ENCODE assay signal across 1 cellular context in the genomic region with DNA sequence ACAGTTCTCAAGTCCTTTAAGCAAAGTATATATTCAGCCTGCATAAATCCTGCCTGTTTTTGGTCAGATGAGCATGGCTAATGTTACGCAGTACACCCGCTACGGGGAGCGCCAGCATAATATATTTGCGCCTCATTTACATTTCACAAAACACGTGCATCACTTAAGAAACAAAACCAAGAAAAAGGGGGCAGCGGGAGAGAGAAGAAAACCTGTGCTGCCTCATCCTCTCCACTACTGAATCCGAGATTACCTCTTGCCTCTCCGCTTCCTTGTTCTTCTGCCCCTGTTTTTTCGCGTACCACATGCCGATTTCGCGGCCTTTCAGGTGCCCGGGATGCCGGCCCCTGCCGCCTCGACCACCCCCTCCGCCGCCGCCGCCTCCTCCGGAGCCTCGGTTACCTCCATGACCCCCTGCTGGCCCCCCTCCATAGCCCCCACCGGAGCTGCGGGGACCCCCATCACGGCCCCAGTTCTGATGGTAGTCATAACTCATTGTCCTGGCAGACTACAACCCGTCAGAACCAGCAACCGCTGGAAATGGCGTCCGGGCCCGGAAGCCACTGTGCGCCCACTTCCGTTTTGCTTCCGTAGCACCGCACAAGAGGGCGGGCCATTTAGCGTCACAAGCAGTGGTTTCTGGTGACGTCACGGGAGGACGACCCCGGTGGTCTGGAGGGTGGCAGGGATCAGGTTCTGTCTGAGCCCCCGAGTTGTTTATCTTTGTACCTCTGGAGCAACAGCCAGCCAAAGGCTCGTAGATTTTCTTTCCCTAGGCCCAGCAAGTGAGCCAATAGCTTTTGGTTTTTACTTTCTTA.
TF ChIP-seq lines count a peak whose summit lies in the region.

Gene DHX36, minus strand, starts transcription at position 567 of the 818 bp plus-strand sequence. Its CDS starts 71 bp downstream, at position 496.

TF ChIP-seq in HepG2, 621 proteins besides CTCF, POLR2A, EP300 and RAD21 (continued from another document and continues in another):
- TF ChIP-seq TP53 (CRISPR knock-in tag; conservative IDR thresholded peaks at IDR 0.05) (no peak), GATAD1 (CRISPR knock-in tag; IDR thresholded peaks at IDR 0.05) (peak; percentile 88), ZNF317 (CRISPR knock-in tag; IDR thresholded peaks at IDR 0.05) (no peak), SALL2 (CRISPR knock-in tag; IDR thresholded peaks at IDR 0.05) (peak; percentile 30; the same call in 1 of the 2 replicates), ZNF383 (CRISPR knock-in tag; IDR thresholded peaks at IDR 0.05; ENCODE audit: borderline replicate concordance) (no peak), TCF7 (IDR thresholded peaks at IDR 0.05; ENCODE audit: low read depth) (no peak), TEAD3 (CRISPR knock-in tag; optimal IDR thresholded peaks at IDR 0.05; ENCODE audit: borderline replicate concordance) (peak; percentile 19), ZNF260 (CRISPR knock-in tag; IDR thresholded peaks at IDR 0.05; ENCODE audit: borderline replicate concordance, low read depth) (no peak), HIVEP1 (CRISPR knock-in tag; IDR thresholded peaks at IDR 0.05) (peak; percentile 75), RAD51 (IDR thresholded peaks at IDR 0.05; ENCODE audit: borderline replicate concordance) (no peak), TCF7L2 (IDR thresholded peaks at IDR 0.05; ENCODE audit: low read depth, low read length) (no peak), FOXP4 (CRISPR knock-in tag; IDR thresholded peaks at IDR 0.05) (no peak), CCDC6 (CRISPR knock-in tag; IDR thresholded peaks at IDR 0.05) (no peak), SRSF9 (IDR thresholded peaks at IDR 0.05; ENCODE audit: borderline replicate concordance, insufficient read depth, low read depth, low read length, poor library complexity, severe bottlenecking) (no peak), BRCA1 (CRISPR knock-in tag; IDR thresholded peaks at IDR 0.05) (no peak), POLR2G (IDR thresholded peaks at IDR 0.05; ENCODE audit: low read depth, low read length) (peak; percentile 92), MXD4 (CRISPR knock-in tag; IDR thresholded peaks at IDR 0.05) (no peak; the same call in 1 of the 2 replicates), NFKBIZ (CRISPR knock-in tag; IDR thresholded peaks at IDR 0.05) (0 out of 2 replicates have a peak, but pooled peaks have one; percentile 51), KAT7 (CRISPR knock-in tag; IDR thresholded peaks at IDR 0.05; ENCODE audit: borderline replicate concordance) (peak; percentile 41; the same call in 1 of the 2 replicates), HNF1B (CRISPR knock-in tag; IDR thresholded peaks at IDR 0.05) (peak; percentile 68; the same call in 1 of the 2 replicates), SNAI1 (CRISPR knock-in tag; IDR thresholded peaks at IDR 0.05; ENCODE audit: borderline replicate concordance) (peak; percentile 28; the same call in 1 of the 2 replicates), IKZF4 (CRISPR knock-in tag; IDR thresholded peaks at IDR 0.05; ENCODE audit: borderline replicate concordance, low read depth, not compliant biosample characterization) (no peak), BORCS8-MEF2B (CRISPR knock-in tag; IDR thresholded peaks at IDR 0.05) (peak; percentile 59), EEA1 (CRISPR knock-in tag; IDR thresholded peaks at IDR 0.05; ENCODE audit: borderline replicate concordance) (peak; percentile 33; the same call in 1 of the 2 replicates), ZNF333 (CRISPR knock-in tag; IDR thresholded peaks at IDR 0.05; ENCODE audit: borderline replicate concordance) (no peak), NFE2 (CRISPR knock-in tag; IDR thresholded peaks at IDR 0.05) (no peak), ZNF672 (CRISPR knock-in tag; IDR thresholded peaks at IDR 0.05) (no peak), E2F1 (CRISPR knock-in tag; IDR thresholded peaks at IDR 0.05) (no peak), YY1 (IDR thresholded peaks at IDR 0.05; ENCODE audit: insufficient read depth, insufficient replicate concordance, low read depth, low read length) (peak; percentile 96), ZNF180 (CRISPR knock-in tag; IDR thresholded peaks at IDR 0.05; ENCODE audit: borderline replicate concordance, low read depth) (no peak), MIER3 (CRISPR knock-in tag; IDR thresholded peaks at IDR 0.05; ENCODE audit: borderline replicate concordance) (peak; percentile 60; the same call in 1 of the 2 replicates), ZNF331 (CRISPR knock-in tag; IDR thresholded peaks at IDR 0.05) (peak; percentile 36; the same call in 1 of the 2 replicates), ZNF335 (CRISPR knock-in tag; IDR thresholded peaks at IDR 0.05) (peak; percentile 23; the same call in 1 of the 2 replicates), ZFX (CRISPR knock-in tag; IDR thresholded peaks at IDR 0.05; ENCODE audit: low read depth) (peak; percentile 81)
- TF ChIP-seq, protein P1, sequence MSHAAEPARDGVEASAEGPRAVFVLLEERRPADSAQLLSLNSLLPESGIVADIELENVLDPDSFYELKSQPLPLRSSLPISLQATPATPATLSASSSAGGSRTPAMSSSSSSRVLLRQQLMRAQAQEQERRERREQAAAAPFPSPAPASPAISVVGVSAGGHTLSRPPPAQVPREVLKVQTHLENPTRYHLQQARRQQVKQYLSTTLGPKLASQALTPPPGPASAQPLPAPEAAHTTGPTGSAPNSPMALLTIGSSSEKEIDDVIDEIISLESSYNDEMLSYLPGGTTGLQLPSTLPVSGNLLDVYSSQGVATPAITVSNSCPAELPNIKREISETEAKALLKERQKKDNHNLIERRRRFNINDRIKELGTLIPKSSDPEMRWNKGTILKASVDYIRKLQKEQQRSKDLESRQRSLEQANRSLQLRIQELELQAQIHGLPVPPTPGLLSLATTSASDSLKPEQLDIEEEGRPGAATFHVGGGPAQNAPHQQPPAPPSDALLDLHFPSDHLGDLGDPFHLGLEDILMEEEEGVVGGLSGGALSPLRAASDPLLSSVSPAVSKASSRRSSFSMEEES (CRISPR knock-in tag; IDR thresholded peaks at IDR 0.05), result peak; percentile 21; the same call in 1 of the 2 replicates
- TF ChIP-seq, protein P2, sequence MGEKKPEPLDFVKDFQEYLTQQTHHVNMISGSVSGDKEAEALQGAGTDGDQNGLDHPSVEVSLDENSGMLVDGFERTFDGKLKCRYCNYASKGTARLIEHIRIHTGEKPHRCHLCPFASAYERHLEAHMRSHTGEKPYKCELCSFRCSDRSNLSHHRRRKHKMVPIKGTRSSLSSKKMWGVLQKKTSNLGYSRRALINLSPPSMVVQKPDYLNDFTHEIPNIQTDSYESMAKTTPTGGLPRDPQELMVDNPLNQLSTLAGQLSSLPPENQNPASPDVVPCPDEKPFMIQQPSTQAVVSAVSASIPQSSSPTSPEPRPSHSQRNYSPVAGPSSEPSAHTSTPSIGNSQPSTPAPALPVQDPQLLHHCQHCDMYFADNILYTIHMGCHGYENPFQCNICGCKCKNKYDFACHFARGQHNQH (CRISPR knock-in tag; IDR thresholded peaks at IDR 0.05), result peak; percentile 70; the same call in 1 of the 2 replicates
- TF ChIP-seq, protein P3, sequence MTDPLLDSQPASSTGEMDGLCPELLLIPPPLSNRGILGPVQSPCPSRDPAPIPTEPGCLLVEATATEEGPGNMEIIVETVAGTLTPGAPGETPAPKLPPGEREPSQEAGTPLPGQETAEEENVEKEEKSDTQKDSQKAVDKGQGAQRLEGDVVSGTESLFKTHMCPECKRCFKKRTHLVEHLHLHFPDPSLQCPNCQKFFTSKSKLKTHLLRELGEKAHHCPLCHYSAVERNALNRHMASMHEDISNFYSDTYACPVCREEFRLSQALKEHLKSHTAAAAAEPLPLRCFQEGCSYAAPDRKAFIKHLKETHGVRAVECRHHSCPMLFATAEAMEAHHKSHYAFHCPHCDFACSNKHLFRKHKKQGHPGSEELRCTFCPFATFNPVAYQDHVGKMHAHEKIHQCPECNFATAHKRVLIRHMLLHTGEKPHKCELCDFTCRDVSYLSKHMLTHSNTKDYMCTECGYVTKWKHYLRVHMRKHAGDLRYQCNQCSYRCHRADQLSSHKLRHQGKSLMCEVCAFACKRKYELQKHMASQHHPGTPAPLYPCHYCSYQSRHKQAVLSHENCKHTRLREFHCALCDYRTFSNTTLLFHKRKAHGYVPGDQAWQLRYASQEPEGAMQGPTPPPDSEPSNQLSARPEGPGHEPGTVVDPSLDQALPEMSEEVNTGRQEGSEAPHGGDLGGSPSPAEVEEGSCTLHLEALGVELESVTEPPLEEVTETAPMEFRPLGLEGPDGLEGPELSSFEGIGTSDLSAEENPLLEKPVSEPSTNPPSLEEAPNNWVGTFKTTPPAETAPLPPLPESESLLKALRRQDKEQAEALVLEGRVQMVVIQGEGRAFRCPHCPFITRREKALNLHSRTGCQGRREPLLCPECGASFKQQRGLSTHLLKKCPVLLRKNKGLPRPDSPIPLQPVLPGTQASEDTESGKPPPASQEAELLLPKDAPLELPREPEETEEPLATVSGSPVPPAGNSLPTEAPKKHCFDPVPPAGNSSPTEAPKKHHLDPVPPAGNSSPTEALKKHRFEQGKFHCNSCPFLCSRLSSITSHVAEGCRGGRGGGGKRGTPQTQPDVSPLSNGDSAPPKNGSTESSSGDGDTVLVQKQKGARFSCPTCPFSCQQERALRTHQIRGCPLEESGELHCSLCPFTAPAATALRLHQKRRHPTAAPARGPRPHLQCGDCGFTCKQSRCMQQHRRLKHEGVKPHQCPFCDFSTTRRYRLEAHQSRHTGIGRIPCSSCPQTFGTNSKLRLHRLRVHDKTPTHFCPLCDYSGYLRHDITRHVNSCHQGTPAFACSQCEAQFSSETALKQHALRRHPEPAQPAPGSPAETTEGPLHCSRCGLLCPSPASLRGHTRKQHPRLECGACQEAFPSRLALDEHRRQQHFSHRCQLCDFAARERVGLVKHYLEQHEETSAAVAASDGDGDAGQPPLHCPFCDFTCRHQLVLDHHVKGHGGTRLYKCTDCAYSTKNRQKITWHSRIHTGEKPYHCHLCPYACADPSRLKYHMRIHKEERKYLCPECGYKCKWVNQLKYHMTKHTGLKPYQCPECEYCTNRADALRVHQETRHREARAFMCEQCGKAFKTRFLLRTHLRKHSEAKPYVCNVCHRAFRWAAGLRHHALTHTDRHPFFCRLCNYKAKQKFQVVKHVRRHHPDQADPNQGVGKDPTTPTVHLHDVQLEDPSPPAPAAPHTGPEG (CRISPR knock-in tag; IDR thresholded peaks at IDR 0.05), result no peak
- TF ChIP-seq, protein P4, sequence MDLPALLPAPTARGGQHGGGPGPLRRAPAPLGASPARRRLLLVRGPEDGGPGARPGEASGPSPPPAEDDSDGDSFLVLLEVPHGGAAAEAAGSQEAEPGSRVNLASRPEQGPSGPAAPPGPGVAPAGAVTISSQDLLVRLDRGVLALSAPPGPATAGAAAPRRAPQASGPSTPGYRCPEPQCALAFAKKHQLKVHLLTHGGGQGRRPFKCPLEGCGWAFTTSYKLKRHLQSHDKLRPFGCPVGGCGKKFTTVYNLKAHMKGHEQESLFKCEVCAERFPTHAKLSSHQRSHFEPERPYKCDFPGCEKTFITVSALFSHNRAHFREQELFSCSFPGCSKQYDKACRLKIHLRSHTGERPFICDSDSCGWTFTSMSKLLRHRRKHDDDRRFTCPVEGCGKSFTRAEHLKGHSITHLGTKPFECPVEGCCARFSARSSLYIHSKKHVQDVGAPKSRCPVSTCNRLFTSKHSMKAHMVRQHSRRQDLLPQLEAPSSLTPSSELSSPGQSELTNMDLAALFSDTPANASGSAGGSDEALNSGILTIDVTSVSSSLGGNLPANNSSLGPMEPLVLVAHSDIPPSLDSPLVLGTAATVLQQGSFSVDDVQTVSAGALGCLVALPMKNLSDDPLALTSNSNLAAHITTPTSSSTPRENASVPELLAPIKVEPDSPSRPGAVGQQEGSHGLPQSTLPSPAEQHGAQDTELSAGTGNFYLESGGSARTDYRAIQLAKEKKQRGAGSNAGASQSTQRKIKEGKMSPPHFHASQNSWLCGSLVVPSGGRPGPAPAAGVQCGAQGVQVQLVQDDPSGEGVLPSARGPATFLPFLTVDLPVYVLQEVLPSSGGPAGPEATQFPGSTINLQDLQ (CRISPR knock-in tag; IDR thresholded peaks at IDR 0.05), result 0 out of 2 replicates have a peak, but pooled peaks have one; percentile 33
- TF ChIP-seq, protein P5, sequence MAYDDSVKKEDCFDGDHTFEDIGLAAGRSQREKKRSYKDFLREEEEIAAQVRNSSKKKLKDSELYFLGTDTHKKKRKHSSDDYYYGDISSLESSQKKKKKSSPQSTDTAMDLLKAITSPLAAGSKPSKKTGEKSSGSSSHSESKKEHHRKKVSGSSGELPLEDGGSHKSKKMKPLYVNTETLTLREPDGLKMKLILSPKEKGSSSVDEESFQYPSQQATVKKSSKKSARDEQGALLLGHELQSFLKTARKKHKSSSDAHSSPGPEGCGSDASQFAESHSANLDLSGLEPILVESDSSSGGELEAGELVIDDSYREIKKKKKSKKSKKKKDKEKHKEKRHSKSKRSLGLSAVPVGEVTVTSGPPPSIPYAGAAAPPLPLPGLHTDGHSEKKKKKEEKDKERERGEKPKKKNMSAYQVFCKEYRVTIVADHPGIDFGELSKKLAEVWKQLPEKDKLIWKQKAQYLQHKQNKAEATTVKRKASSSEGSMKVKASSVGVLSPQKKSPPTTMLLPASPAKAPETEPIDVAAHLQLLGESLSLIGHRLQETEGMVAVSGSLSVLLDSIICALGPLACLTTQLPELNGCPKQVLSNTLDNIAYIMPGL (CRISPR knock-in tag; IDR thresholded peaks at IDR 0.05; ENCODE audit: borderline replicate concordance in 1 of 2, low read depth in 1 of 2), result peak; percentile 48 to 68; a peak in 2 of 4 replicates
